ENCODE assay signal across 7 cellular contexts in genomic region chr4:8439914-8440490, GRCh38. TPM values are rescaled to one million over a fixed set of nuclear protein-coding genes. Genes with fewer than 3 reads are reported as not detected.
DNase-seq lines count a peak whose midpoint lies in the region; ATAC-seq and TF ChIP-seq lines count a peak whose summit lies in the region.

No MANE protein-coding gene starts in this region.

- peak; percentile 23 for DNase-seq in HEK293T (ENCODE audit: extremely low spot score)
- peak; percentile 86 for DNase-seq in NB4 (ENCODE audit: low read depth)
- DNase-seq in ascending aorta (ENCODE audit: low spot score in 2 of 2), result peak in 1 of 2 donors; percentile 69
- DNase-seq in iris pigment epithelial cell (ENCODE audit: low read depth), result peak; percentile 42
- no peak for DNase-seq in stimulated activated CD4-positive, alpha-beta T cell treated with anti-CD3 and anti-CD28 coated beads, Interleukin-4, amount 100 ng/mL, for 4 hours

- H3K4me3 ChIP-seq in NB4 (ENCODE audit: low read depth, low read length) (peak overlapping the region; percentile 100), ascending aorta (peak overlapping the region; percentile 89 to 93), stomach smooth muscle (ENCODE audit: low read length in 2 of 2) (peak overlapping the region; percentile 95 to 97)

- TF ChIP-seq POLR2A in NB4 (IDR thresholded peaks at IDR 0.05; ENCODE audit: extremely low read depth, insufficient read length), result no peak

- intact Hi-C loops in ascending aorta (cut with DNase I), result loop anchor here (1.0 to 2.0 kb wide), 2 partner anchors 12 to 37 kb away; no protein-coding TSS in a partner anchor

- CTCF ChIA-PET in HEK293T (lab: Yijun Ruan, JAX), result interaction anchor here (0.5 to 1.8 kb wide), 2 partner anchors 11 to 13 kb away, joined by 8 to 10 read pairs; no protein-coding TSS in a partner anchor

- H3K36me3 ChIP-seq in ascending aorta (no peaks in the 10 kb centered on the region), stomach smooth muscle (ENCODE audit: control insufficient read depth in 2 of 2, insufficient read depth in 2 of 2, low read length in 2 of 2) (peaks cover 0 to 2% of the 10 kb centered on the region in 2 donors)

- H3K9ac ChIP-seq in stomach smooth muscle (ENCODE audit: low read length in 2 of 2), result peak overlapping the region; percentile 96 to 99

- peak overlapping the region; percentile 95 to 97 for H3K27ac ChIP-seq in ascending aorta
- peak overlapping the region; percentile 96 for H3K27ac ChIP-seq in stomach smooth muscle (ENCODE audit: low read length)

- peaks cover 7 to 31% of the 10 kb centered on the region in 2 donors for H3K4me1 ChIP-seq in ascending aorta
- peaks cover 47% of the 10 kb centered on the region for H3K4me1 ChIP-seq in stomach smooth muscle (ENCODE audit: control insufficient read depth, insufficient read depth, low read length)

- ATAC-seq in GM18858 (IDR thresholded peaks at IDR 0.05; ENCODE audit: unreplicated experiment), result peak; percentile 20

- no peaks in the 10 kb centered on the region for H3K27me3 ChIP-seq in ascending aorta
- H3K27me3 ChIP-seq in stomach smooth muscle (ENCODE audit: control insufficient read depth in 1 of 2, insufficient read depth in 2 of 2, low read length in 2 of 2), result no peaks in the 10 kb centered on the region

- no peaks in the 10 kb centered on the region for H3K9me3 ChIP-seq in ascending aorta
- no peaks in the 10 kb centered on the region for H3K9me3 ChIP-seq in stomach smooth muscle (ENCODE audit: control insufficient read depth in 2 of 2, low read length in 2 of 2)

- POLR2A ChIA-PET in HEK293T (lab: Yijun Ruan, JAX), result interaction anchor here (1.2 to 2.8 kb wide), 5 partner anchors 11 to 32 kb away, joined by 3 to 10 read pairs (median 6); no protein-coding TSS in a partner anchor

- TF ChIP-seq CTCF in NB4 (IDR thresholded peaks at IDR 0.05; ENCODE audit: low read depth, low read length) (no peak), ascending aorta (IDR thresholded peaks at IDR 0.05) (no peak)

TF ChIP-seq in HEK293T, 16 proteins besides CTCF, POLR2A, EP300 and RAD21:
- TF ChIP-seq ZNF384 (IDR thresholded peaks at IDR 0.05), result no peak
- TF ChIP-seq PKNOX1 (IDR thresholded peaks at IDR 0.05), result peak; percentile 34; the same call in 1 of the 2 replicates

RNA-seq across cellular contexts. Expression of gene ACOX3, which starts 0.5 kb away (rescaled TPM):
- total RNA-seq in ascending aorta, result 74.5 TPM

RNA-seq across cellular contexts. Expression of gene TRMT44, which starts 0.6 kb away (rescaled TPM):
- 39.8 TPM for total RNA-seq in ascending aorta

Comparison
In these comparisons a context has a peak if more than half of its experiments do, and no peak if none do; other contexts are left out.
1. DNase-seq: peak in HEK293T (single experiment), NB4 (single experiment) and iris pigment epithelial cell (single experiment); none in stimulated activated CD4-positive, alpha-beta T cell treated with anti-CD3 and anti-CD28 coated beads, Interleukin-4, amount 100 ng/mL, for 4 hours (0 of 2).
2. Peak in every context shown above with its lines, with median percentiles within 50 percentile points of each other: H3K4me3 ChIP-seq.